Comparison of ENCODE assay signal across 8 cellular contexts in the genomic region with DNA sequence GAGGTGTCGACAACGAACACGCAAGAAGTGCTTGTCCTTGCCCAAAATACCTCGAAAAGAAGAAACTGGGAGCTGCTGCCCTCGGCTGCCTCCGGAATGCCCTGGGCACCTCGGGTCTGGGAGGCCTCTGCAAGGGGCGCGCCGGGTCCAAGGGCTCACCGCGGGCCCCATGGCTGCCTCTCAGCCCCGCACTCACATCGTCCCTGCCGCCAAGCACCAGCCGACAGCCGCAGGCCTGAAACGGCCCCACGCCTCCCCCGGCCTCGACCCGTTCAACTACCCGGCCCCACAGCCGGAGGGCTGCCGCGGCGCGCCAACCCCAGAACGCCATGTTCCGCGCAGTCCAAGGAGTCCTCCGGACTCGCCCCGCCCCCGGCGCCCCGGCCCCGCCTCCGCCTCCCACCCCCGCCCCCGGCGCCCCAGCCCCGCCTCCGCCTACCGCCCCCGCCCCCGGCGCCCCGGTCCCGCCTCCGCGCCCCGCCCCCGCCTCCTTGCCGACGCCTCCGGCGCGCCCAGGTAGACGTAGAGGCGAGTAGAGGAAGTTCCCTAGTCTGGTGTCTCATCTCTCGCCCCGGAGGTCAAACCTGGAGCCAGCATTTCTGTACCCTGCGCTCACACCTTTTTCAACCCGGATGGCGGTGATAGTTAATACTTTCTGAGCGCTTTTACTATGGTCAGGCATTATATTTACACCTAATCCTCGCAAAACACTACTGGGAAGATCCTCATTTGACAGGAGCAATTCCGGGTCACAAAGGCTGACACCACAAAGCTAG. TPM values are rescaled to one million over a fixed set of nuclear protein-coding genes. Genes with fewer than 3 reads are reported as not detected.
DNase-seq lines count a peak whose midpoint lies in the region; ATAC-seq and TF ChIP-seq lines count a peak whose summit lies in the region.

A gene (minus strand): TSS at position 345 of the 776 bp plus-strand sequence. CDS start 14 bp downstream, at position 331.

- WGBS in mammary epithelial cell (ENCODE audit: low coverage, missing lambda C conversion rate): 0% methylated on average over 7 of the region's 69 CpGs

- intact Hi-C loops in A673 (cut with micrococcal nuclease; ENCODE audit: unreplicated experiment) (no loop called here), mammary epithelial cell (cut with micrococcal nuclease) (loop anchor here (1.0 to 5.0 kb wide), 3 partner anchors 29 to 271 kb away; a partner anchor contains a TSS)

- no peaks in the 10 kb centered on the region for H4K20me1 ChIP-seq in mammary epithelial cell (ENCODE audit: insufficient read depth, low read length)

- ATAC-seq in GM18858 (IDR thresholded peaks at IDR 0.05; ENCODE audit: unreplicated experiment) (peak; percentile 45), HG03064 (IDR thresholded peaks at IDR 0.05; ENCODE audit: low read depth, unreplicated experiment) (peak; percentile 73)

- H3K4me3 ChIP-seq in A673 (ENCODE audit: low read depth, low read length, poor library complexity, severe bottlenecking) (peak within 1 kb of the TSS; percentile 95), WI38 (ENCODE audit: low read depth, low read length) (peak within 1 kb of the TSS; percentile 99), mammary epithelial cell (replicated peaks in 1 of 3; ENCODE audit: insufficient read depth in 1 of 3, low read depth in 2 of 3, low read length in 3 of 3) (peak within 1 kb of the TSS; percentile 87 to 98 (median 98))

- H3K36me3 ChIP-seq in A673 (ENCODE audit: insufficient read depth, low read length, poor library complexity, severe bottlenecking): peaks cover 8% of the 10 kb centered on the region
- H3K36me3 ChIP-seq in mammary epithelial cell (ENCODE audit: insufficient read depth, low read length): no peaks in the 10 kb centered on the region

- H3K9me3 ChIP-seq in A673 (ENCODE audit: low read depth, low read length, poor library complexity, severe bottlenecking) (no peaks in the 10 kb centered on the region), mammary epithelial cell (replicated peaks; ENCODE audit: insufficient read depth, low read length) (no peaks in the 10 kb centered on the region)

- POLR2A ChIA-PET in A673 (lab: Charles Lee; ENCODE audit: low non-redundant PET): no interaction called here

- DNase-seq in A673 (ENCODE audit: low spot score) (peak; percentile 78), NCI-H2171 (lab: John Stamatoyannopoulos, UW) (peak; percentile 60), mammary epithelial cell (peak; percentile 81), iPS-NIHi7 (ENCODE audit: extremely low spot score) (peak; percentile 98), smooth muscle cell of the brain vasculature (ENCODE audit: low read depth, low spot score) (peak; percentile 24)

- H3K27ac ChIP-seq in A673 (ENCODE audit: low read depth, low read length, poor library complexity, severe bottlenecking): peak within 1 kb of the TSS; percentile 78
- H3K27ac ChIP-seq in mammary epithelial cell (ENCODE audit: insufficient read depth, low read depth, low read length): peak within 1 kb of the TSS; percentile 93

- dilution Hi-C loops in mammary epithelial cell (cut with HindIII; ENCODE audit: low sequenced_read_pairs): no loop called here

- peak within 1 kb of the TSS; percentile 90 for H2AFZ ChIP-seq in mammary epithelial cell (ENCODE audit: low read depth, low read length)

- in situ Hi-C loops in mammary epithelial cell (cut with MboI; ENCODE audit: low sequenced_read_pairs in 2 of 2): loop anchor here in 1 of 2 donors (10.0 kb wide), 1 partner anchor 119 kb away; no protein-coding TSS in a partner anchor

- CTCF ChIA-PET in A673 (lab: Charles Lee): no interaction called here
- CTCF ChIA-PET in mammary epithelial cell (lab: Charles Lee; ENCODE audit: low non-redundant PET): no interaction called here

- TF ChIP-seq CTCF in A673 (conservative IDR thresholded peaks at IDR 0.05; ENCODE audit: low read depth, low read length) (no peak), WI38 (IDR thresholded peaks at IDR 0.05; ENCODE audit: low read depth, low read length) (no peak), mammary epithelial cell (conservative IDR thresholded peaks at IDR 0.05 in 1 of 2, IDR thresholded peaks at IDR 0.05 in 1 of 2; ENCODE audit: extremely low read depth in 1 of 2, insufficient read depth in 1 of 2, low read depth in 1 of 2, low read length in 2 of 2) (no peak)

- H3K27me3 ChIP-seq in A673 (replicated peaks; ENCODE audit: insufficient read depth, low read depth, low read length, poor library complexity) (no peaks in the 10 kb centered on the region), mammary epithelial cell (ENCODE audit: insufficient read depth, low read length) (no peaks in the 10 kb centered on the region)

- no TSS peak for BruUV-seq in A673 (replicated peaks; lab: Mats Ljungman, UMichigan)
- BruUV-seq in mammary epithelial cell (replicated peaks; lab: Mats Ljungman, UMichigan): no TSS peak

- peaks cover 57% of the 10 kb centered on the region for H3K79me2 ChIP-seq in mammary epithelial cell (ENCODE audit: insufficient read depth, low read length)

- peaks cover 12% of the 10 kb centered on the region for H3K4me1 ChIP-seq in A673 (ENCODE audit: insufficient read depth, low read length, poor library complexity, severe bottlenecking)
- peaks cover 15% of the 10 kb centered on the region for H3K4me1 ChIP-seq in mammary epithelial cell (ENCODE audit: insufficient read depth, low read length)

- H3K4me2 ChIP-seq in mammary epithelial cell (ENCODE audit: insufficient read depth, low read depth, low read length): peak within 1 kb of the TSS; percentile 87

- peak within 1 kb of the TSS; percentile 88 for H3K9ac ChIP-seq in mammary epithelial cell (ENCODE audit: insufficient read depth, low read length)

RNA-seq across cellular contexts. Expression of the gene that starts here (rescaled TPM):
- 13.6 and 17.1 TPM in 2 replicates for total RNA-seq in A673 (2021)
- total RNA-seq in mammary epithelial cell: 10 to 100 TPM; 12.3 to 14.8 TPM
- polyA plus RNA-seq in mammary epithelial cell: 12.1 TPM
- 2.9 TPM for polyA minus RNA-seq in mammary epithelial cell

Comparison
In these comparisons a context has a peak if more than half of its experiments do, and no peak if none do; other contexts are left out.
1. Peak in every context shown above with its lines: DNase-seq, ATAC-seq, H3K4me3 ChIP-seq and H3K27ac ChIP-seq.
2. DNase-seq: peak in every context shown above with its lines; median percentile 98 in iPS-NIHi7; 81 in mammary epithelial cell; 78 in A673; 60 in NCI-H2171; 24 in smooth muscle cell of the brain vasculature.